In genomic region chr20:61260905-61261304, GRCh38 we compare ENCODE assay signal across 1 cellular context.
TF ChIP-seq lines count a peak whose summit lies in the region.

No MANE protein-coding gene starts in this region.

TF ChIP-seq in H1, 55 proteins besides CTCF, POLR2A, EP300 and RAD21:
- TF ChIP-seq, protein P1, sequence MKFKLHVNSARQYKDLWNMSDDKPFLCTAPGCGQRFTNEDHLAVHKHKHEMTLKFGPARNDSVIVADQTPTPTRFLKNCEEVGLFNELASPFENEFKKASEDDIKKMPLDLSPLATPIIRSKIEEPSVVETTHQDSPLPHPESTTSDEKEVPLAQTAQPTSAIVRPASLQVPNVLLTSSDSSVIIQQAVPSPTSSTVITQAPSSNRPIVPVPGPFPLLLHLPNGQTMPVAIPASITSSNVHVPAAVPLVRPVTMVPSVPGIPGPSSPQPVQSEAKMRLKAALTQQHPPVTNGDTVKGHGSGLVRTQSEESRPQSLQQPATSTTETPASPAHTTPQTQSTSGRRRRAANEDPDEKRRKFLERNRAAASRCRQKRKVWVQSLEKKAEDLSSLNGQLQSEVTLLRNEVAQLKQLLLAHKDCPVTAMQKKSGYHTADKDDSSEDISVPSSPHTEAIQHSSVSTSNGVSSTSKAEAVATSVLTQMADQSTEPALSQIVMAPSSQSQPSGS (IDR thresholded peaks at IDR 0.05; ENCODE audit: low read length): no peak
- TF ChIP-seq HDAC2 (IDR thresholded peaks at IDR 0.05; ENCODE audit: borderline replicate concordance in 1 of 2, low read depth in 2 of 2, low read length in 2 of 2): no peak
- no peak for TF ChIP-seq TEAD4 (IDR thresholded peaks at IDR 0.05; ENCODE audit: low read depth, low read length)
- TF ChIP-seq TAF1 (IDR thresholded peaks at IDR 0.05; ENCODE audit: low read depth, low read length): no peak
- TF ChIP-seq CHD2 (IDR thresholded peaks at IDR 0.05; ENCODE audit: low read length): no peak
- TF ChIP-seq, protein P2, sequence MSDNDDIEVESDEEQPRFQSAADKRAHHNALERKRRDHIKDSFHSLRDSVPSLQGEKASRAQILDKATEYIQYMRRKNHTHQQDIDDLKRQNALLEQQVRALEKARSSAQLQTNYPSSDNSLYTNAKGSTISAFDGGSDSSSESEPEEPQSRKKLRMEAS (IDR thresholded peaks at IDR 0.05): no peak
- TF ChIP-seq JUN (IDR thresholded peaks at IDR 0.05; ENCODE audit: low read depth, low read length): no peak
- no peak for TF ChIP-seq BACH1 (IDR thresholded peaks at IDR 0.05; ENCODE audit: low read length)
- no peak for TF ChIP-seq GABPA (IDR thresholded peaks at IDR 0.05; ENCODE audit: borderline replicate concordance, insufficient read depth, low read length)
- no peak for TF ChIP-seq SP4 (IDR thresholded peaks at IDR 0.05; ENCODE audit: low read length)
- TF ChIP-seq ZNF274 (IDR thresholded peaks at IDR 0.05; ENCODE audit: borderline replicate concordance, extremely low read depth, low read length): no peak
- no peak for TF ChIP-seq ASH2L (IDR thresholded peaks at IDR 0.05; ENCODE audit: low read length)
- TF ChIP-seq KDM1A (IDR thresholded peaks at IDR 0.05; ENCODE audit: borderline replicate concordance, low read length): no peak
- TF ChIP-seq CTBP2 (IDR thresholded peaks at IDR 0.05; ENCODE audit: borderline replicate concordance, insufficient read depth, insufficient read length, low read length): no peak
- TF ChIP-seq NRF1 (IDR thresholded peaks at IDR 0.05; ENCODE audit: low read depth, low read length): no peak
- no peak for TF ChIP-seq PHF8 (conservative IDR thresholded peaks at IDR 0.05; ENCODE audit: low read depth, low read length)
